ENCODE assay signal across 30 cellular contexts in the genomic region with DNA sequence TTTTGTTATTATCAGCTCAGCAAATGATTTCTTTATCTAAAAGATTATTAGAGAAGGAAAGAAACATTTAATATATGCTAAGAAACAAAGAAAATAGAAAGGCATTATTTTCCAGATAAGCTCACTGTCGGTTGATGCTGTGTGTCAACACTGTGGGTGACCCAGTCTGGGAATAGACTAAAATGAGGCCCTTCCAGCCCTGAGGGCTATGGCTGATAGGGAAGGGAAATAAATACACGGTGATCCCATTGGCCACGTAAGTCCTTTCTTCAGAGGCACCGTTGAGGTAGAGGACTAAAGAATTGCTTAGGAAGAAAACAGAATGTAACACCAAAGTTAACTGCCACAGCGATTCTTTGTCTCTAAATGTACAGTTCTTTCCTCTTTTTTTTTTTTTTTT. TPM values are rescaled to one million over a fixed set of nuclear protein-coding genes. Genes with fewer than 3 reads are reported as not detected.
DNase-seq lines count a peak whose midpoint lies in the region; ATAC-seq and TF ChIP-seq lines count a peak whose summit lies in the region.
"Had no signal": no experiment of that assay in that cellular context is flagged by ENCODE, and none has a peak within 500 bp of the region (broad histone marks: within the 10 kb centered on the region; RNA-seq: fewer than 3 reads in every experiment).

No MANE protein-coding gene starts in this region.

- H3K27ac Mint-ChIP-seq in GM23338: no peak overlapping the region
- H3K27ac Mint-ChIP-seq: CD14-positive monocyte; CD4-positive, CD25-positive, alpha-beta regulatory T cell; CD8-positive, alpha-beta memory T cell had no signal

- no peak for DNase-seq in left ventricle myocardium superior
- DNase-seq in right cardiac atrium: no peak
- DNase-seq in GM23338 (ENCODE audit: low spot score): no peak
- no peak for DNase-seq in left lobe of liver (ENCODE audit: low spot score)
- DNase-seq in NCI-H1417 treated with DMSO at 0.1 percent for 48 hours (lab: John Stamatoyannopoulos, UW): no peak
- DNase-seq: 8988T; ACHN; BE2C; C1 segment of cervical spinal cord; CD4-positive, alpha-beta memory T cell; CD4-positive, CD25-positive, alpha-beta regulatory T cell; CD8-positive, alpha-beta memory T cell; COR-L47; DMS 273 treated with DMSO at 0.1 percent for 48 hours; DMS153; DMS53; DMS79; DND-41; EL; GDM1 had no signal

- H3K9me2 ChIP-seq in GM23338 (ENCODE audit: insufficient read depth): peaks cover 3% of the 10 kb centered on the region; the same call in 1 of the 2 replicates

- intact Hi-C loops in left ventricle myocardium superior (cut with micrococcal nuclease) (no loop called here), right cardiac atrium (cut with DNase I) (no loop called here)

- no peaks in the 10 kb centered on the region for H3K9me3 ChIP-seq in right cardiac atrium (ENCODE audit: control insufficient read depth, low read length)
- no peaks in the 10 kb centered on the region for H3K9me3 ChIP-seq in neuron (ENCODE audit: low read length)
- H3K9me3 ChIP-seq: BE2C, BLaER1 had no signal

- 41% methylated on average over 5 of the region's 5 CpGs for WGBS in right cardiac atrium

- H3K4me3 Mint-ChIP-seq in GM23338: no peak overlapping the region
- H3K4me3 Mint-ChIP-seq: CD14-positive monocyte; CD4-positive, alpha-beta memory T cell; CD4-positive, CD25-positive, alpha-beta regulatory T cell; CD8-positive, alpha-beta memory T cell had no signal

- H3K27me3 Mint-ChIP-seq in GM23338 (ENCODE audit: insufficient read depth, low read depth, poor library complexity): no peaks in the 10 kb centered on the region
- H3K27me3 Mint-ChIP-seq: CD4-positive, alpha-beta memory T cell; CD4-positive, CD25-positive, alpha-beta regulatory T cell; CD8-positive, alpha-beta memory T cell had no signal

- ATAC-seq in left ventricle myocardium superior (peak; percentile 48), right cardiac atrium (no peak), GM23338 (no peak), left lobe of liver (peak; percentile 50), HG03469 (IDR thresholded peaks at IDR 0.05; ENCODE audit: unreplicated experiment) (no peak), GM21423 (IDR thresholded peaks at IDR 0.05; ENCODE audit: unreplicated experiment) (no peak)
- ATAC-seq: GM12878 had no signal

- no peak overlapping the region for H3K4me2 ChIP-seq in GM23338
- H3K4me2 ChIP-seq: BLaER1 had no signal

- H3K4me3 ChIP-seq in right cardiac atrium (ENCODE audit: low read length) (no peak overlapping the region), GM23338 (no peak overlapping the region), neuron (ENCODE audit: low read length) (no peak overlapping the region)
- H3K4me3 ChIP-seq: BLaER1, GM12878 had no signal

- H3K9me3 Mint-ChIP-seq in GM23338: no peaks in the 10 kb centered on the region; the same call in 2 of the 3 replicates

- TF ChIP-seq CTCF in GM23338 (conservative IDR thresholded peaks at IDR 0.05; ENCODE audit: low read depth in 2 of 2): no peak

- H2AFZ ChIP-seq in GM23338: 0 out of 2 replicates have a peak overlapping the region, but pooled peaks have one; percentile 56
- peak overlapping the region; percentile 47 for H2AFZ ChIP-seq in neuron (ENCODE audit: low read depth, low read length)

- H3K27ac ChIP-seq in right cardiac atrium (ENCODE audit: low read length): no peak overlapping the region
- H3K27ac ChIP-seq in GM23338 (ENCODE audit: low read depth): no peak overlapping the region
- H3K27ac ChIP-seq: BLaER1 had no signal

- H3K79me2 ChIP-seq in GM23338 (replicated peaks; ENCODE audit: insufficient read depth): no peaks in the 10 kb centered on the region

- H3K27me3 ChIP-seq in right cardiac atrium (ENCODE audit: control insufficient read depth, insufficient read depth) (no peaks in the 10 kb centered on the region), GM23338 (ENCODE audit: insufficient read depth) (no peaks in the 10 kb centered on the region), neuron (ENCODE audit: insufficient read depth, low read length) (no peaks in the 10 kb centered on the region)
- H3K27me3 ChIP-seq: BE2C, BLaER1 had no signal

- no peaks in the 10 kb centered on the region for H4K20me1 ChIP-seq in GM23338 (replicated peaks; ENCODE audit: insufficient read depth)
- H4K20me1 ChIP-seq: BLaER1 had no signal

- no peaks in the 10 kb centered on the region for H3K36me3 ChIP-seq in GM23338 (ENCODE audit: insufficient read depth)
- H3K36me3 ChIP-seq in neuron (ENCODE audit: insufficient read depth, low read length): no peaks in the 10 kb centered on the region
- H3K36me3 ChIP-seq: BE2C, BLaER1 had no signal

- no peaks in the 10 kb centered on the region for H3K36me3 Mint-ChIP-seq in GM23338 (ENCODE audit: low read depth)
- H3K36me3 Mint-ChIP-seq: CD14-positive monocyte; CD4-positive, alpha-beta memory T cell; CD4-positive, CD25-positive, alpha-beta regulatory T cell had no signal

- peaks cover 10% of the 10 kb centered on the region; the same call in 2 of the 3 replicates for H3K4me1 Mint-ChIP-seq in GM23338

- no peaks in the 10 kb centered on the region for H3K4me1 ChIP-seq in right cardiac atrium (ENCODE audit: control insufficient read depth, insufficient read depth, low read length)
- H3K4me1 ChIP-seq in GM23338 (ENCODE audit: insufficient read depth): no peaks in the 10 kb centered on the region
- peaks cover 4% of the 10 kb centered on the region for H3K4me1 ChIP-seq in neuron (ENCODE audit: insufficient read depth, low read length)
- H3K4me1 ChIP-seq: BE2C, BLaER1 had no signal

- H3F3A ChIP-seq in GM23338 (replicated peaks; ENCODE audit: low read depth): no peaks in the 10 kb centered on the region

TF ChIP-seq in GM23338, 12 proteins besides CTCF, POLR2A, EP300 and RAD21:
- TF ChIP-seq ZNF462 (CRISPR knock-in tag; IDR thresholded peaks at IDR 0.05) (no peak), ZNF331 (CRISPR knock-in tag; IDR thresholded peaks at IDR 0.05; ENCODE audit: low read depth) (no peak)

RNA-seq across cellular contexts. Expression of gene ABCB11, which starts 1.8 kb away (rescaled TPM):
- total RNA-seq in left ventricle myocardium superior (0.25 TPM), right cardiac atrium (under 1 TPM; 0.17 to 0.47 (median 0.23) TPM), left lobe of liver (68.5 TPM)
- polyA plus RNA-seq in right cardiac atrium (0.07 TPM), GM23338 (2016; fragmentation: Nextera tagmentation; extraction: Ambion mirVana) (0.03 TPM in 1 of 2 replicates, not detected in the other)
- total RNA-seq in GM23338 (2014; rRNA removed; shearing (Covaris generic)): not detected in 2 replicates
- total RNA-seq: A673; CD4-positive, alpha-beta memory T cell; CD4-positive, CD25-positive, alpha-beta regulatory T cell; CD8-positive, alpha-beta memory T cell; Daoy; G401; GM12878 had no signal
- polyA plus RNA-seq: AG04450; CD14-positive monocyte; CD4-positive, alpha-beta memory T cell; CD4-positive, CD25-positive, alpha-beta regulatory T cell; CD8-positive, alpha-beta memory T cell; GM12878 had no signal

RNA-seq across cellular contexts. Expression of gene DHRS9, which starts 40.0 kb away (rescaled TPM):
- total RNA-seq in left ventricle myocardium superior (0.74 TPM), right cardiac atrium (10 to 100 TPM; 44.7 to 84.0 (median 55.3) TPM), left lobe of liver (0.30 TPM)
- polyA plus RNA-seq in right cardiac atrium (51.8 TPM), GM23338 (2016; fragmentation: Nextera tagmentation; extraction: Ambion mirVana) (not detected in 2 replicates)
- total RNA-seq in GM23338 (2014; rRNA removed; shearing (Covaris generic)): not detected in 2 replicates
- total RNA-seq: A673; CD4-positive, CD25-positive, alpha-beta regulatory T cell; G401 had no signal
- polyA plus RNA-seq: AG04450; CD4-positive, alpha-beta memory T cell; CD4-positive, CD25-positive, alpha-beta regulatory T cell; CD8-positive, alpha-beta memory T cell had no signal

Comparison
In these comparisons a context has a peak if more than half of its experiments do, and no peak if none do; other contexts are left out.
1. ATAC-seq: peak in left ventricle myocardium superior (single experiment) and left lobe of liver (single experiment); none in right cardiac atrium (0 of 2), GM23338 (single experiment), HG03469 (single experiment) and GM21423 (single experiment).
2. RNA of gene DHRS9, which starts 40.0 kb away (total RNA-seq): 44.7 to 84.0 TPM in right cardiac atrium; 0.74 TPM in left ventricle myocardium superior (single experiment), 0.30 TPM in left lobe of liver (single experiment) and not detected in GM23338; every median in the first group is over 10 times any median in the second.
3. RNA of gene ABCB11, which starts 1.8 kb away (total RNA-seq): 68.5 TPM in left lobe of liver (single experiment); 0.17 to 0.47 TPM in right cardiac atrium, 0.25 TPM in left ventricle myocardium superior (single experiment) and not detected in GM23338; every median in the first group is over 10 times any median in the second.